Comparison of ENCODE assay signal across 19 cellular contexts in the genomic region with DNA sequence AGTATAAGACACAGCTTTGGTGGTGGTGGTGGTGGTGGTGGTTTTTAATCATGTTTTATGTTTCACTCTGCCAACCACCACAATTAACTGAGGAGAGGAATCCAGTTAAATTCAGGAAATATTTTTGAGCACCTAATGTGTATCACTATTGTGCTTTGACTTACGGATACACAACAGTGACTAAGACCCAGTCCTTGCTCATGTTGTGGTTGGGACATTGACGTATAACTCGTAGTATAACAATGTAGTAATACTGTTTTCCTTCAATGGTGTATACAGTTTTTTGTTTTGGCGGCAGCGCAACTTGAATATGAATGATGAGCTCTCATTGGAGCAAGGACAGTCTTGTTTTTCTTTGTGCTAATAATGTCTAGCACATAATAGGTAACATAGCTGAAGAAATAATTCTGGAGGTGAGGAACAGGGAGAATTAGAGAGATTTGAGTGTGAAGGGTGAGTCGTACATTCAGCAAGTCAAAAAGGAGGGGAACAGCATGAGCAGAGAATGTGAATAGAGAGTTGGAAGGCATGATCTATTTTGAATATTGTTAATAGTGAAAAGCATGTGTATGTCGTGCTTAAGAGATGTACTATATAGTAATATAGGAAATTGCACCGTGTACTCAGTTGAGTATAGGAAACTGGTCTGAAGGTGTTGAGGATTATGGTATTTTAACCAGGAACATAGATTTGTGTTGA. TPM values are rescaled to one million over a fixed set of nuclear protein-coding genes. Genes with fewer than 3 reads are reported as not detected.
DNase-seq lines count a peak whose midpoint lies in the region; ATAC-seq, FAIRE-seq and TF ChIP-seq lines count a peak whose summit lies in the region.
"Had no signal": no experiment of that assay in that cellular context is flagged by ENCODE, and none has a peak within 500 bp of the region (broad histone marks: within the 10 kb centered on the region; RNA-seq: fewer than 3 reads in every experiment).

No MANE protein-coding gene starts in this region.

- H3K27me3 Mint-ChIP-seq in activated naive CD4-positive, alpha-beta T cell treated with anti-CD3 and anti-CD28 coated beads, Interleukin-2, amount 50 U/mL, for 24 hours, result no peaks in the 10 kb centered on the region
- no peaks in the 10 kb centered on the region for H3K27me3 Mint-ChIP-seq in activated T-helper 2 cell treated with anti-CD3 and anti-CD28 coated beads, Interferon-gamma antibody, Interleukin-2, Interleukin-4, amounts not matched to agents 10 μg/mL and 5 μg/mL and 100 μg/mL, durations not matched to agents 14 hours and 24 hours and 36 hours (ENCODE audit: low read depth)
- H3K27me3 Mint-ChIP-seq: activated B cell treated with CpG ODN at 0.5 μM for 24 hours had no signal

- no peak for ATAC-seq in GM19455 (IDR thresholded peaks at IDR 0.05; ENCODE audit: unreplicated experiment)
- ATAC-seq in HG02759 (IDR thresholded peaks at IDR 0.05; ENCODE audit: unreplicated experiment), result no peak
- ATAC-seq: body of pancreas, Right ventricle myocardium inferior had no signal

- H3K27ac Mint-ChIP-seq in activated naive CD4-positive, alpha-beta T cell treated with anti-CD3 and anti-CD28 coated beads, Interleukin-2, amount 50 U/mL, for 24 hours, result peak overlapping the region; percentile 42
- H3K27ac Mint-ChIP-seq in activated T-helper 2 cell treated with anti-CD3 and anti-CD28 coated beads, Interferon-gamma antibody, Interleukin-2, Interleukin-4, amounts not matched to agents 10 μg/mL and 5 μg/mL and 100 μg/mL, durations not matched to agents 14 hours and 24 hours and 36 hours, result peak overlapping the region; percentile 40
- H3K27ac Mint-ChIP-seq: activated B cell treated with CpG ODN at 0.5 μM for 24 hours had no signal

- H3K36me3 Mint-ChIP-seq in activated naive CD4-positive, alpha-beta T cell treated with anti-CD3 and anti-CD28 coated beads, Interleukin-2, amount 50 U/mL, for 24 hours, result peaks cover 14% of the 10 kb centered on the region
- peaks cover 74% of the 10 kb centered on the region for H3K36me3 Mint-ChIP-seq in activated T-helper 2 cell treated with anti-CD3 and anti-CD28 coated beads, Interferon-gamma antibody, Interleukin-2, Interleukin-4, amounts not matched to agents 10 μg/mL and 5 μg/mL and 100 μg/mL, durations not matched to agents 14 hours and 24 hours and 36 hours (ENCODE audit: low read depth)

- peak; percentile 6 for FAIRE-seq in H54 (lab: Jason Lieb, UNC)
- FAIRE-seq: G401.6 had no signal

- no peaks in the 10 kb centered on the region for H3K9me3 Mint-ChIP-seq in activated naive CD4-positive, alpha-beta T cell treated with anti-CD3 and anti-CD28 coated beads, Interleukin-2, amount 50 U/mL, for 24 hours
- H3K9me3 Mint-ChIP-seq in activated T-helper 2 cell treated with anti-CD3 and anti-CD28 coated beads, Interferon-gamma antibody, Interleukin-2, Interleukin-4, amounts not matched to agents 10 μg/mL and 5 μg/mL and 100 μg/mL, durations not matched to agents 14 hours and 24 hours and 36 hours, result no peaks in the 10 kb centered on the region
- H3K9me3 Mint-ChIP-seq: activated B cell treated with CpG ODN at 0.5 μM for 24 hours had no signal

- H3K4me1 Mint-ChIP-seq in activated naive CD4-positive, alpha-beta T cell treated with anti-CD3 and anti-CD28 coated beads, Interleukin-2, amount 50 U/mL, for 24 hours, result peaks cover 45% of the 10 kb centered on the region
- H3K4me1 Mint-ChIP-seq in activated T-helper 2 cell treated with anti-CD3 and anti-CD28 coated beads, Interferon-gamma antibody, Interleukin-2, Interleukin-4, amounts not matched to agents 10 μg/mL and 5 μg/mL and 100 μg/mL, durations not matched to agents 14 hours and 24 hours and 36 hours (ENCODE audit: low read depth), result peaks cover 46% of the 10 kb centered on the region

- intact Hi-C loops in activated T-helper 2 cell treated with anti-CD3 and anti-CD28 coated beads, Interferon-gamma antibody, Interleukin-2, Interleukin-4, amounts not matched to agents 10 μg/mL and 5 μg/mL and 100 μg/mL, durations not matched to agents 14 hours and 24 hours and 36 hours (cut with micrococcal nuclease), result no loop called here

- no peak for TF ChIP-seq POLR2A in H54 (IDR thresholded peaks at IDR 0.05; ENCODE audit: low read depth, low read length)

- DNase-seq in activated naive CD4-positive, alpha-beta T cell treated with Interleukin-2 at 50 U/mL for 16 hours, result no peak
- DNase-seq in H54 (ENCODE audit: insufficient read length, low spot score), result no peak
- no peak for DNase-seq in activated T-helper 2 cell treated with anti-CD3 and anti-CD28 coated beads, Interferon-gamma antibody, Interleukin-2, Interleukin-4, amounts not matched to agents 10 μg/mL and 5 μg/mL and 100 μg/mL, durations not matched to agents 14 hours and 24 hours and 36 hours (ENCODE audit: low spot score)
- peak; percentile 53 for DNase-seq in iris pigment epithelial cell (ENCODE audit: low read depth)
- DNase-seq in stimulated activated CD4-positive, alpha-beta T cell treated with anti-CD3 and anti-CD28 coated beads, Interleukin-4, amount 100 ng/mL, for 24 hours, result no peak
- DNase-seq: activated B cell treated with CpG ODN at 0.5 μM for 24 hours; body of pancreas; dorsolateral prefrontal cortex; erythroblast; glutamatergic neuron; NCI-H1694; stimulated activated CD4-positive, alpha-beta T cell treated with anti-CD3 and anti-CD28 coated beads, Interleukin-4, amount 100 ng/mL, for 1 hour; stimulated activated CD8-positive, alpha-beta memory T cell treated with anti-CD3 and anti-CD28 coated beads, Interleukin-4, amount 100 ng/mL, for 48 hours; T-helper 1 cell had no signal

- H3K4me3 Mint-ChIP-seq in activated naive CD4-positive, alpha-beta T cell treated with anti-CD3 and anti-CD28 coated beads, Interleukin-2, amount 50 U/mL, for 24 hours, result no peak overlapping the region
- no peak overlapping the region for H3K4me3 Mint-ChIP-seq in activated T-helper 2 cell treated with anti-CD3 and anti-CD28 coated beads, Interferon-gamma antibody, Interleukin-2, Interleukin-4, amounts not matched to agents 10 μg/mL and 5 μg/mL and 100 μg/mL, durations not matched to agents 14 hours and 24 hours and 36 hours (ENCODE audit: low read depth)
- H3K4me3 Mint-ChIP-seq: activated B cell treated with CpG ODN at 0.5 μM for 24 hours had no signal

RNA-seq across cellular contexts. Expression of a gene that starts 5.5 kb away (rescaled TPM):
- total RNA-seq in activated T-helper 2 cell treated with anti-CD3 and anti-CD28 coated beads, Interferon-gamma antibody, Interleukin-2, Interleukin-4, amounts not matched to agents 10 μg/mL and 5 μg/mL and 100 μg/mL, durations not matched to agents 14 hours and 24 hours and 36 hours, result 311 and 318 TPM in 2 replicates

RNA-seq across cellular contexts. Expression of a gene that starts 18.0 kb away (rescaled TPM):
- 31.5 and 32.9 TPM in 2 replicates for total RNA-seq in activated T-helper 2 cell treated with anti-CD3 and anti-CD28 coated beads, Interferon-gamma antibody, Interleukin-2, Interleukin-4, amounts not matched to agents 10 μg/mL and 5 μg/mL and 100 μg/mL, durations not matched to agents 14 hours and 24 hours and 36 hours
